ENCODE assay signal across 10 cellular contexts in genomic region chr4:38560763-38561558, GRCh38.
DNase-seq lines count a peak whose midpoint lies in the region; ATAC-seq, FAIRE-seq and TF ChIP-seq lines count a peak whose summit lies in the region.
"Had no signal": no experiment of that assay in that cellular context is flagged by ENCODE, and none has a peak within 500 bp of the region (broad histone marks: within the 10 kb centered on the region; RNA-seq: fewer than 3 reads in every experiment).

No MANE protein-coding gene starts in this region.

- peak; percentile 40 to 46 for ATAC-seq in CD4-positive, CD25-positive, alpha-beta regulatory T cell (ENCODE audit: low read depth in 2 of 2)
- ATAC-seq in GM18870 (IDR thresholded peaks at IDR 0.05; ENCODE audit: unreplicated experiment) = peak; percentile 93
- ATAC-seq in HG02798 (IDR thresholded peaks at IDR 0.05; ENCODE audit: poor library complexity, unreplicated experiment) = peak; percentile 80
- ATAC-seq in PC-3 = no peak

- intact Hi-C loops in PC-3 (cut with micrococcal nuclease) (loop anchor here (10.0 kb wide), 1 partner anchor 104 kb away; the partner anchor contains the start of gene KLF3), ascending aorta (cut with DNase I) (no loop called here)

- CTCF ChIA-PET in PC-3 (lab: Charles Lee) = no interaction called here

- no peak overlapping the region for H2AFZ ChIP-seq in PC-3 (ENCODE audit: low read length)

- H3K27me3 Mint-ChIP-seq in CD4-positive, CD25-positive, alpha-beta regulatory T cell = peaks cover 43% of the 10 kb centered on the region

- H3K27ac ChIP-seq in CD4-positive, CD25-positive, alpha-beta regulatory T cell (ENCODE audit: insufficient read depth, low read length, poor library complexity, severe bottlenecking) = no peak overlapping the region
- H3K27ac ChIP-seq in PC-3 (ENCODE audit: low read length) = no peak overlapping the region
- no peak overlapping the region for H3K27ac ChIP-seq in ascending aorta
- H3K27ac ChIP-seq: Peyer's patch had no signal

- no peaks in the 10 kb centered on the region for H3K36me3 Mint-ChIP-seq in CD4-positive, CD25-positive, alpha-beta regulatory T cell

- H3K4me1 Mint-ChIP-seq in CD4-positive, CD25-positive, alpha-beta regulatory T cell = peaks cover 7 to 24% (median 15%) of the 10 kb centered on the region in 4 donors

- no peaks in the 10 kb centered on the region for H3K79me2 ChIP-seq in PC-3 (ENCODE audit: low read length)

- peaks cover 6% of the 10 kb centered on the region for H3K27me3 ChIP-seq in CD4-positive, CD25-positive, alpha-beta regulatory T cell (ENCODE audit: control insufficient read depth, insufficient read depth, low read length)
- H3K27me3 ChIP-seq in PC-3 (ENCODE audit: low read length) (no peaks in the 10 kb centered on the region), ascending aorta (no peaks in the 10 kb centered on the region)
- H3K27me3 ChIP-seq: Peyer's patch had no signal

- H3K4me3 ChIP-seq in CD4-positive, CD25-positive, alpha-beta regulatory T cell (ENCODE audit: low read depth, low read length) = no peak overlapping the region
- H3K4me3 ChIP-seq in PC-3 (ENCODE audit: low read length) (no peak overlapping the region), ascending aorta (no peak overlapping the region)
- H3K4me3 ChIP-seq: Peyer's patch had no signal

- no peak overlapping the region for H3K9ac ChIP-seq in PC-3 (ENCODE audit: low read length)

- no peaks in the 10 kb centered on the region for H4K20me1 ChIP-seq in PC-3 (ENCODE audit: low read length)

- H3K27ac Mint-ChIP-seq in CD4-positive, CD25-positive, alpha-beta regulatory T cell = no peak overlapping the region

- no peaks in the 10 kb centered on the region for H3F3A ChIP-seq in PC-3 (ENCODE audit: low read length, unreplicated experiment)

- peak in 2 of 3 donors; percentile 32 to 64 for DNase-seq in CD4-positive, CD25-positive, alpha-beta regulatory T cell
- DNase-seq in PC-3 = peak; percentile 11
- DNase-seq in SIG-M5 treated with dmso at 0.1 percent for 504 hours (lab: John Stamatoyannopoulos, UW; ENCODE audit: unreplicated experiment) = no peak
- no peak for DNase-seq in ascending aorta (ENCODE audit: low spot score in 2 of 2)
- no peak for DNase-seq in HTR-8/SVneo (ENCODE audit: insufficient read length, low spot score)
- DNase-seq in putamen (ENCODE audit: low spot score) = no peak
- DNase-seq: activated gamma-delta T cell, Peyer's patch had no signal

- peak overlapping the region in 1 of 4 donors; percentile 48 for H3K4me3 Mint-ChIP-seq in CD4-positive, CD25-positive, alpha-beta regulatory T cell

- H3K9me3 Mint-ChIP-seq in CD4-positive, CD25-positive, alpha-beta regulatory T cell = peaks cover 0 to 6% (median 2%) of the 10 kb centered on the region in 7 donors

- H3K9me3 ChIP-seq in CD4-positive, CD25-positive, alpha-beta regulatory T cell (ENCODE audit: control insufficient read depth in 2 of 2, low read length in 2 of 2) = no peaks in the 10 kb centered on the region
- H3K9me3 ChIP-seq in PC-3 (ENCODE audit: low read length) (no peaks in the 10 kb centered on the region), ascending aorta (no peaks in the 10 kb centered on the region)
- H3K9me3 ChIP-seq: Peyer's patch had no signal

- no TSS peak for BruUV-seq in PC-3 (replicated peaks; lab: Mats Ljungman, UMichigan)

- POLR2A ChIA-PET in PC-3 (lab: Charles Lee; ENCODE audit: unreplicated experiment) = no interaction called here

- TF ChIP-seq CTCF in PC-3 (conservative IDR thresholded peaks at IDR 0.05; ENCODE audit: low read depth, low read length) (no peak), ascending aorta (IDR thresholded peaks at IDR 0.05) (no peak)

- no peaks in the 10 kb centered on the region for H3K9me2 ChIP-seq in PC-3 (replicated peaks; ENCODE audit: low read length)

- no peak for FAIRE-seq in HTR-8/SVneo (lab: Jason Lieb, UNC)

- H3K4me2 ChIP-seq in PC-3 (ENCODE audit: low read length) = no peak overlapping the region

- no peaks in the 10 kb centered on the region for H3K36me3 ChIP-seq in CD4-positive, CD25-positive, alpha-beta regulatory T cell (ENCODE audit: control insufficient read depth, insufficient read depth, low read length)
- H3K36me3 ChIP-seq in PC-3 (ENCODE audit: low read depth, low read length) (no peaks in the 10 kb centered on the region), ascending aorta (no peaks in the 10 kb centered on the region)
- H3K36me3 ChIP-seq: Peyer's patch had no signal

- peaks cover 5% of the 10 kb centered on the region for H3K4me1 ChIP-seq in CD4-positive, CD25-positive, alpha-beta regulatory T cell (ENCODE audit: control insufficient read depth, insufficient read depth, low read length, poor library complexity, severe bottlenecking)
- H3K4me1 ChIP-seq in PC-3 (ENCODE audit: insufficient read depth, low read length) = peaks cover 18% of the 10 kb centered on the region
- H3K4me1 ChIP-seq in ascending aorta = peaks cover 3 to 9% of the 10 kb centered on the region in 2 donors

Comparison
In these comparisons a context has a peak if more than half of its experiments do, and no peak if none do; other contexts are left out.
1. DNase-seq: peak in CD4-positive, CD25-positive, alpha-beta regulatory T cell (2 of 3) and PC-3 (single experiment); none in SIG-M5 treated with dmso at 0.1 percent for 504 hours (single experiment), ascending aorta (0 of 2), HTR-8/SVneo (single experiment) and putamen (single experiment).